In genomic region chr20:63592661-63593060, GRCh38 we compare ENCODE assay signal across 36 cellular contexts. TPM values are rescaled to one million over a fixed set of nuclear protein-coding genes. Genes with fewer than 3 reads are reported as not detected.
"Had no signal": no experiment of that assay in that cellular context is flagged by ENCODE, and none has a peak within 500 bp of the region (broad histone marks: within the 10 kb centered on the region; RNA-seq: fewer than 3 reads in every experiment).

No MANE protein-coding gene starts in this region.

- H3K4me3 ChIP-seq: adrenal gland, Peyer's patch, SJSA1 had no signal

- H3K27me3 Mint-ChIP-seq: activated B cell treated with CpG ODN at 0.5 μM for 24 hours; activated CD4-positive, alpha-beta memory T cell treated with anti-CD3 and anti-CD28 coated beads for 36 hours; activated naive CD4-positive, alpha-beta T cell treated with anti-CD3 and anti-CD28 coated beads, Interleukin-2, amount 50 U/mL, for 24 hours; activated naive CD8-positive, alpha-beta T cell treated with anti-CD3 and anti-CD28 coated beads, Interleukin-2, amount 10 ng/mL, durations not matched to agents 7 days and 5 days; brain had no signal

- H3K4me3 Mint-ChIP-seq: activated B cell treated with CpG ODN at 0.5 μM for 24 hours; activated CD4-positive, alpha-beta memory T cell treated with anti-CD3 and anti-CD28 coated beads for 36 hours; activated naive CD4-positive, alpha-beta T cell treated with anti-CD3 and anti-CD28 coated beads, Interleukin-2, amount 50 U/mL, for 24 hours; activated naive CD8-positive, alpha-beta T cell treated with anti-CD3 and anti-CD28 coated beads, Interleukin-2, amount 10 ng/mL, durations not matched to agents 7 days and 5 days; brain; T-helper 1 cell treated with Interleukin-12 subunit alpha and Interleukin-12 subunit beta and Interleukin-4 antibody, amounts not matched to agents 30 μg/mL and 1 μg/mL, for 36 hours; T-helper 2 cell treated with Interferon-gamma antibody and Interleukin-4, amounts not matched to agents 5 μg/mL and 100 μg/mL, for 36 hours had no signal

- H3K4me1 ChIP-seq: Peyer's patch, SJSA1 had no signal

- H3K9ac ChIP-seq: SK-N-SH had no signal

- FAIRE-seq: astrocyte, bronchial epithelial cell had no signal

- DNase-seq: activated B cell treated with CpG ODN at 0.5 μM for 24 hours; activated CD4-positive, alpha-beta memory T cell treated with anti-CD3 and anti-CD28 coated beads for 36 hours; activated CD4-positive, alpha-beta T cell treated with anti-CD3 and anti-CD28 coated beads for 4 hours; activated CD4-positive, alpha-beta T cell treated with anti-CD3 and anti-CD28 coated beads, Interleukin-2, amount 50 U/mL, for 1 hour; activated CD4-positive, CD25-positive, alpha-beta regulatory T cell treated with anti-CD3 and anti-CD28 coated beads, Interleukin-2, amount 50 U/mL, for 72 hours; activated CD8-positive, alpha-beta memory T cell treated with anti-CD3 and anti-CD28 coated beads, Interleukin-2, amount 50 U/mL, for 4 hours; activated effector memory CD4-positive, alpha-beta T cell treated with Interleukin-2 at 50 U/mL for 16 hours; activated naive CD4-positive, alpha-beta T cell treated with Interleukin-2 at 50 U/mL for 16 hours; activated naive CD8-positive, alpha-beta T cell treated with anti-CD3 and anti-CD28 coated beads, Interleukin-2, amount 10 ng/mL, durations not matched to agents 7 days and 5 days; activated T-cell treated with anti-CD3 and anti-CD28 coated beads, Interleukin-2, amount 50 U/mL, for 48 hours; cerebellar nuclear complex; Karpas-422; KBM-7; NCI-H1105; NCI-H1417 treated with DMSO at 0.1 percent for 48 hours; NCI-H1694; NCI-H1930; NCI-H2081 treated with DMSO at 0.1 percent for 48 hours; NCI-H345; NCI-H524 treated with DMSO at 0.1 percent for 48 hours; NCI-H748 treated with DMSO at 0.1 percent for 48 hours; NK-92 treated with Interleukin-12 subunit alpha and Interleukin-12 subunit beta, amount 100 ng/mL, for 24 hours; PC-3; Peyer's patch; RPMI8226; SHP77 treated with DMSO at 0.1 percent for 48 hours; SK-N-SH had no signal

- H3K4me1 Mint-ChIP-seq: brain had no signal

- ATAC-seq: PC-3 had no signal

- H3K4me2 ChIP-seq: SK-N-SH had no signal

- H3K9me3 ChIP-seq: adrenal gland, Peyer's patch, SJSA1, SK-N-SH had no signal

- H3K27ac ChIP-seq: adrenal gland, Peyer's patch, SJSA1 had no signal

- H3K27me3 ChIP-seq: adrenal gland, Peyer's patch, SJSA1 had no signal

- H3K9me3 Mint-ChIP-seq: activated B cell treated with CpG ODN at 0.5 μM for 24 hours; activated CD4-positive, alpha-beta memory T cell treated with anti-CD3 and anti-CD28 coated beads for 36 hours; activated naive CD4-positive, alpha-beta T cell treated with anti-CD3 and anti-CD28 coated beads, Interleukin-2, amount 50 U/mL, for 24 hours; activated naive CD8-positive, alpha-beta T cell treated with anti-CD3 and anti-CD28 coated beads, Interleukin-2, amount 10 ng/mL, durations not matched to agents 7 days and 5 days; brain; T-helper 1 cell treated with Interleukin-12 subunit alpha and Interleukin-12 subunit beta and Interleukin-4 antibody, amounts not matched to agents 30 μg/mL and 1 μg/mL, for 36 hours; T-helper 2 cell treated with Interferon-gamma antibody and Interleukin-4, amounts not matched to agents 5 μg/mL and 100 μg/mL, for 36 hours had no signal

- H3K27ac Mint-ChIP-seq: activated B cell treated with CpG ODN at 0.5 μM for 24 hours; activated CD4-positive, alpha-beta memory T cell treated with anti-CD3 and anti-CD28 coated beads for 36 hours; activated naive CD4-positive, alpha-beta T cell treated with anti-CD3 and anti-CD28 coated beads, Interleukin-2, amount 50 U/mL, for 24 hours; activated naive CD8-positive, alpha-beta T cell treated with anti-CD3 and anti-CD28 coated beads, Interleukin-2, amount 10 ng/mL, durations not matched to agents 7 days and 5 days; T-helper 1 cell treated with Interleukin-12 subunit alpha and Interleukin-12 subunit beta and Interleukin-4 antibody, amounts not matched to agents 30 μg/mL and 1 μg/mL, for 36 hours; T-helper 2 cell treated with Interferon-gamma antibody and Interleukin-4, amounts not matched to agents 5 μg/mL and 100 μg/mL, for 36 hours had no signal

RNA-seq across cellular contexts. Expression of gene SRMS, which starts 45.1 kb away (rescaled TPM):
- total RNA-seq: activated CD4-positive, alpha-beta memory T cell treated with anti-CD3 and anti-CD28 coated beads for 36 hours; activated naive CD8-positive, alpha-beta T cell treated with anti-CD3 and anti-CD28 coated beads, Interleukin-2, amount 10 ng/mL, durations not matched to agents 7 days and 5 days; adrenal gland; NCI-H460; Peyer's patch; SJSA1 had no signal
- polyA plus RNA-seq: adrenal gland, SK-N-SH had no signal

RNA-seq across cellular contexts. Expression of gene PTK6, which starts 55.5 kb away (rescaled TPM):
- total RNA-seq: SJSA1 had no signal
